Comparison of ENCODE assay signal across 25 cellular contexts in the genomic region with DNA sequence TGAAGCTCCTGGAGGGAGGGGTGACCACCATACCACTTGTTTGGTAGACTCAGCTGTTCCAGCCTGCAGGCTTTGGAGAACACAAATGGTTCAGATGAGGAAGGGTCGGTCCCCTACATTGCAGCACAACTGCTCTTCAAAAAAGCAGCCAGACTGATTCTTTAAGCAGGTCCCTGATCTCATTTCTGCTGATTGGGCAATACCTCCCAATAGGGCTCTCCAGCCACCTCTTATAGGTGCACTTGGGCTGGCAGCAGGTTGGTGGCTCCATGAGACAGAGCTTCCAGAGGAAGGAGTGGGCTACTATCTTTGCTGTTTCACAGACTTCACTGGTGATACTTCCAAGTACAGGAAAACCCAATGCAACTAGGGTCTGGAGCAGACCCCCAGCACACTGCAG.
"Had no signal": no experiment of that assay in that cellular context is flagged by ENCODE, and none has a peak within 500 bp of the region (broad histone marks: within the 10 kb centered on the region; RNA-seq: fewer than 3 reads in every experiment).

No MANE protein-coding gene starts in this region.

- H3K27me3 Mint-ChIP-seq: stimulated activated naive CD8-positive, alpha-beta T cell treated with anti-CD3 and anti-CD28 coated beads, Interleukin-15, Interleukin-2, amounts not matched to agents 100 ng/mL and 50 ng/mL, for 24 hours had no signal

- H3K27me3 ChIP-seq: neutrophil, suprapubic skin, tibial artery had no signal

- H3K36me3 ChIP-seq: left ventricle myocardium inferior, neutrophil, suprapubic skin, thoracic aorta, tibial artery, uterus had no signal

- H3K27ac Mint-ChIP-seq: immature natural killer cell; memory B cell; naive thymus-derived CD8-positive, alpha-beta T cell; nephron; stimulated activated effector memory CD8-positive, alpha-beta T cell treated with anti-CD3 and anti-CD28 coated beads, Interleukin-12 subunit alpha, Interleukin-12 subunit beta, amount 100 ng/mL, for 72 hours; stimulated activated naive CD8-positive, alpha-beta T cell treated with anti-CD3 and anti-CD28 coated beads, Interleukin-15, Interleukin-2, amounts not matched to agents 100 ng/mL and 50 ng/mL, for 24 hours had no signal

- DNase-seq: head of caudate nucleus; hypothalamus; immature natural killer cell; kidney; left colon; left ventricle myocardium inferior; naive thymus-derived CD8-positive, alpha-beta T cell; occipital lobe; psoas muscle; stimulated activated CD4-positive, alpha-beta T cell treated with anti-CD3 and anti-CD28 coated beads, Interleukin-12 subunit alpha, Interleukin-12 subunit beta, amount 100 ng/mL, for 4 hours; stimulated activated CD4-positive, alpha-beta T cell treated with anti-CD3 and anti-CD28 coated beads, Interleukin-15, amount 100 ng/mL, for 24 hours; stimulated activated CD4-positive, alpha-beta T cell treated with anti-CD3 and anti-CD28 coated beads, Interleukin-2, amount 100 ng/mL, for 24 hours; stimulated activated CD4-positive, alpha-beta T cell treated with anti-CD3 and anti-CD28 coated beads, Interleukin-4, amount 100 ng/mL, for 1 hour; stimulated activated naive CD4-positive, alpha-beta T cell; tibial artery; uterus had no signal

- H3K4me3 ChIP-seq: left ventricle myocardium inferior, psoas muscle, suprapubic skin, thoracic aorta, tibial artery, uterus had no signal

- H3K4me1 ChIP-seq: left ventricle myocardium inferior, parathyroid adenoma, psoas muscle, suprapubic skin, tibial artery, uterus had no signal

- H3K27ac ChIP-seq: left ventricle myocardium inferior, neutrophil, parathyroid adenoma, psoas muscle, suprapubic skin, thoracic aorta, tibial artery, uterus had no signal

- H3K4me3 Mint-ChIP-seq: immature natural killer cell; memory B cell; naive thymus-derived CD8-positive, alpha-beta T cell; nephron; neural crest cell; stimulated activated effector memory CD8-positive, alpha-beta T cell treated with anti-CD3 and anti-CD28 coated beads, Interleukin-12 subunit alpha, Interleukin-12 subunit beta, amount 100 ng/mL, for 72 hours; stimulated activated naive CD8-positive, alpha-beta T cell treated with anti-CD3 and anti-CD28 coated beads, Interleukin-15, Interleukin-2, amounts not matched to agents 100 ng/mL and 50 ng/mL, for 24 hours had no signal

- H3K9ac ChIP-seq: parathyroid adenoma had no signal

- H3K36me3 Mint-ChIP-seq: immature natural killer cell; memory B cell; naive thymus-derived CD8-positive, alpha-beta T cell; stimulated activated effector memory CD8-positive, alpha-beta T cell treated with anti-CD3 and anti-CD28 coated beads, Interleukin-12 subunit alpha, Interleukin-12 subunit beta, amount 100 ng/mL, for 72 hours had no signal

- H3K9me3 ChIP-seq: neutrophil, psoas muscle, suprapubic skin, thoracic aorta, tibial artery, uterus had no signal

- ATAC-seq: left colon; naive thymus-derived CD8-positive, alpha-beta T cell; psoas muscle; stimulated activated effector memory CD8-positive, alpha-beta T cell treated with anti-CD3 and anti-CD28 coated beads, Interleukin-12 subunit alpha, Interleukin-12 subunit beta, amount 100 ng/mL, for 72 hours had no signal

- H3K4me1 Mint-ChIP-seq: immature natural killer cell; memory B cell; naive thymus-derived CD8-positive, alpha-beta T cell; nephron; neural crest cell; stimulated activated effector memory CD8-positive, alpha-beta T cell treated with anti-CD3 and anti-CD28 coated beads, Interleukin-12 subunit alpha, Interleukin-12 subunit beta, amount 100 ng/mL, for 72 hours had no signal
